1 cellular context compared by ENCODE assay signal in the genomic region with DNA sequence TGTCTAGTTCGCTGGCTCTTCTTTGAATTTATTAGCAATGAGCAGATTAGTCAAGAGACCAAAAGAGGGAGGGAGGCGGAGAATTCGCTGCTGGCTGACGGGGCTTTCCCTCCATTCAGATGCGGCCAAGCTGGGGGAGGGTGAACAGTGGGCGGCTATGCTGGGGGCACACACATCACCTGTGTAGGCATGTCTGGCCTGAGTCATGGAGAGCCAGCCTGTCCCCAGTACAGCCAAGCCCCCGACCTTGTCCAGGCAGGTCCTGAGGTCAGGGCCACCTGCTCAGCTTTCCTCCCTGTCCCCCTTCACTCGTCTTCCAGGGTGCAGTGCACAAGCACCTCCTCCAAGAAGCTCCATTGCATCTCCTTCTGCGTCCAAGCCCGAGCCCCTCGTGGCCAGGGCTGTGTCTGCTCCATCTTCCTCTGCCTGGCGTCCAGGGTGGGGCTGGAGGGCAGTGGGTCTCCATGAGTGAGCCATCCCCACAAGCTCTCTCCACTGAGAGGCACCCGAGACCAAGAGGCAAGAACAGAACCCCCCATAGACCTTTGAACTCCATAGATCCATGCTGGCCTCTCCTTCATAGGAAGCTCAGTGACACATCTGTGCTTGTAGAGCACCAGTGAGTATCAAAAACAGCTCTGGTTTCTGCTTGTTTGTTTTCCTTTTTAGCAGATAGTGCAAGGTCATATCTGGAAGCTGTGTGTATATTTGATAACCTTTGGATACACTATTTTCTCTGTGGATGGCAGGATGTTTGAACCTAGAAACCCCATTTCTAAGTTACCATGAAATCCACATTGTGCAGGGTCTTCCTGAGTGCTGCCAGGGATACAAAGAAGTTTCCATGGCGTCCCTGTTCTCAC.
A peak's percentile ranks its signal among the peaks of the same experiment; 100 is the strongest.
TF ChIP-seq lines count a peak whose summit lies in the region.

No MANE protein-coding gene starts in this region.

TF ChIP-seq in HepG2, 621 proteins besides CTCF, POLR2A, EP300 and RAD21 (continued from another document and continues in another):
- no peak for TF ChIP-seq SSRP1 (CRISPR knock-in tag; IDR thresholded peaks at IDR 0.05)
- TF ChIP-seq NR1H2 (CRISPR knock-in tag; IDR thresholded peaks at IDR 0.05; ENCODE audit: borderline replicate concordance, low read depth), result no peak
- no peak for TF ChIP-seq CAMTA2 (CRISPR knock-in tag; IDR thresholded peaks at IDR 0.05; ENCODE audit: borderline replicate concordance)
- TF ChIP-seq MTA3 (CRISPR knock-in tag; IDR thresholded peaks at IDR 0.05), result no peak
- no peak for TF ChIP-seq HNRNPH1 (optimal IDR thresholded peaks at IDR 0.05; ENCODE audit: low read depth, low read length)
- no peak for TF ChIP-seq ZNF138 (CRISPR knock-in tag; IDR thresholded peaks at IDR 0.05; ENCODE audit: low read depth)
- no peak for TF ChIP-seq ZNF619 (CRISPR knock-in tag; IDR thresholded peaks at IDR 0.05)
- no peak for TF ChIP-seq TEAD2 (CRISPR knock-in tag; IDR thresholded peaks at IDR 0.05)
- no peak for TF ChIP-seq ZNF382 (CRISPR knock-in tag; IDR thresholded peaks at IDR 0.05; ENCODE audit: borderline replicate concordance)
- no peak for TF ChIP-seq ZNF607 (CRISPR knock-in tag; IDR thresholded peaks at IDR 0.05; ENCODE audit: borderline replicate concordance)
- TF ChIP-seq, protein P1, sequence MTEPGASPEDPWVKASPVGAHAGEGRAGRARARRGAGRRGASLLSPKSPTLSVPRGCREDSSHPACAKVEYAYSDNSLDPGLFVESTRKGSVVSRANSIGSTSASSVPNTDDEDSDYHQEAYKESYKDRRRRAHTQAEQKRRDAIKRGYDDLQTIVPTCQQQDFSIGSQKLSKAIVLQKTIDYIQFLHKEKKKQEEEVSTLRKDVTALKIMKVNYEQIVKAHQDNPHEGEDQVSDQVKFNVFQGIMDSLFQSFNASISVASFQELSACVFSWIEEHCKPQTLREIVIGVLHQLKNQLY (CRISPR knock-in tag; IDR thresholded peaks at IDR 0.05), result peak; percentile 67; the same call in 1 of the 2 replicates
- TF ChIP-seq ZNF3 (CRISPR knock-in tag; IDR thresholded peaks at IDR 0.05), result no peak
- TF ChIP-seq, protein P2, sequence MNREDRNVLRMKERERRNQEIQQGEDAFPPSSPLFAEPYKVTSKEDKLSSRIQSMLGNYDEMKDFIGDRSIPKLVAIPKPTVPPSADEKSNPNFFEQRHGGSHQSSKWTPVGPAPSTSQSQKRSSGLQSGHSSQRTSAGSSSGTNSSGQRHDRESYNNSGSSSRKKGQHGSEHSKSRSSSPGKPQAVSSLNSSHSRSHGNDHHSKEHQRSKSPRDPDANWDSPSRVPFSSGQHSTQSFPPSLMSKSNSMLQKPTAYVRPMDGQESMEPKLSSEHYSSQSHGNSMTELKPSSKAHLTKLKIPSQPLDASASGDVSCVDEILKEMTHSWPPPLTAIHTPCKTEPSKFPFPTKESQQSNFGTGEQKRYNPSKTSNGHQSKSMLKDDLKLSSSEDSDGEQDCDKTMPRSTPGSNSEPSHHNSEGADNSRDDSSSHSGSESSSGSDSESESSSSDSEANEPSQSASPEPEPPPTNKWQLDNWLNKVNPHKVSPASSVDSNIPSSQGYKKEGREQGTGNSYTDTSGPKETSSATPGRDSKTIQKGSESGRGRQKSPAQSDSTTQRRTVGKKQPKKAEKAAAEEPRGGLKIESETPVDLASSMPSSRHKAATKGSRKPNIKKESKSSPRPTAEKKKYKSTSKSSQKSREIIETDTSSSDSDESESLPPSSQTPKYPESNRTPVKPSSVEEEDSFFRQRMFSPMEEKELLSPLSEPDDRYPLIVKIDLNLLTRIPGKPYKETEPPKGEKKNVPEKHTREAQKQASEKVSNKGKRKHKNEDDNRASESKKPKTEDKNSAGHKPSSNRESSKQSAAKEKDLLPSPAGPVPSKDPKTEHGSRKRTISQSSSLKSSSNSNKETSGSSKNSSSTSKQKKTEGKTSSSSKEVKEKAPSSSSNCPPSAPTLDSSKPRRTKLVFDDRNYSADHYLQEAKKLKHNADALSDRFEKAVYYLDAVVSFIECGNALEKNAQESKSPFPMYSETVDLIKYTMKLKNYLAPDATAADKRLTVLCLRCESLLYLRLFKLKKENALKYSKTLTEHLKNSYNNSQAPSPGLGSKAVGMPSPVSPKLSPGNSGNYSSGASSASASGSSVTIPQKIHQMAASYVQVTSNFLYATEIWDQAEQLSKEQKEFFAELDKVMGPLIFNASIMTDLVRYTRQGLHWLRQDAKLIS (CRISPR knock-in tag; IDR thresholded peaks at IDR 0.05), result no peak
- peak; percentile 99 for TF ChIP-seq MEF2D (CRISPR knock-in tag; IDR thresholded peaks at IDR 0.05)
- TF ChIP-seq, protein P3, sequence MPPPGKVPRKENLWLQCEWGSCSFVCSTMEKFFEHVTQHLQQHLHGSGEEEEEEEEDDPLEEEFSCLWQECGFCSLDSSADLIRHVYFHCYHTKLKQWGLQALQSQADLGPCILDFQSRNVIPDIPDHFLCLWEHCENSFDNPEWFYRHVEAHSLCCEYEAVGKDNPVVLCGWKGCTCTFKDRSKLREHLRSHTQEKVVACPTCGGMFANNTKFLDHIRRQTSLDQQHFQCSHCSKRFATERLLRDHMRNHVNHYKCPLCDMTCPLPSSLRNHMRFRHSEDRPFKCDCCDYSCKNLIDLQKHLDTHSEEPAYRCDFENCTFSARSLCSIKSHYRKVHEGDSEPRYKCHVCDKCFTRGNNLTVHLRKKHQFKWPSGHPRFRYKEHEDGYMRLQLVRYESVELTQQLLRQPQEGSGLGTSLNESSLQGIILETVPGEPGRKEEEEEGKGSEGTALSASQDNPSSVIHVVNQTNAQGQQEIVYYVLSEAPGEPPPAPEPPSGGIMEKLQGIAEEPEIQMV (CRISPR knock-in tag; IDR thresholded peaks at IDR 0.05; ENCODE audit: low read depth), result no peak
- TF ChIP-seq ZEB1 (IDR thresholded peaks at IDR 0.05; ENCODE audit: insufficient replicate concordance, low read depth), result no peak
- TF ChIP-seq DNMT3B (CRISPR knock-in tag; conservative IDR thresholded peaks at IDR 0.05), result no peak
- TF ChIP-seq PLRG1 (conservative IDR thresholded peaks at IDR 0.05), result no peak
- peak; percentile 96 for TF ChIP-seq HNF4A (CRISPR knock-in tag; IDR thresholded peaks at IDR 0.05)
- TF ChIP-seq ZNF878 (CRISPR knock-in tag; IDR thresholded peaks at IDR 0.05), result peak; percentile 66; the same call in 1 of the 2 replicates
- TF ChIP-seq FOSL2 (CRISPR knock-in tag; IDR thresholded peaks at IDR 0.05), result peak; percentile 44
- no peak for TF ChIP-seq ZNF33A (CRISPR knock-in tag; IDR thresholded peaks at IDR 0.05; ENCODE audit: borderline replicate concordance)
- TF ChIP-seq AGO1 (IDR thresholded peaks at IDR 0.05; ENCODE audit: low read depth, low read length, poor library complexity, severe bottlenecking), result no peak
- TF ChIP-seq CHD4 (IDR thresholded peaks at IDR 0.05; ENCODE audit: borderline replicate concordance, low read length), result no peak
- TF ChIP-seq MED13 (CRISPR knock-in tag; IDR thresholded peaks at IDR 0.05), result 0 out of 2 replicates have a peak, but pooled peaks have one; percentile 55
- TF ChIP-seq, protein P4, sequence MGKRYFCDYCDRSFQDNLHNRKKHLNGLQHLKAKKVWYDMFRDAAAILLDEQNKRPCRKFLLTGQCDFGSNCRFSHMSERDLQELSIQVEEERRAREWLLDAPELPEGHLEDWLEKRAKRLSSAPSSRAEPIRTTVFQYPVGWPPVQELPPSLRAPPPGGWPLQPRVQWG (CRISPR knock-in tag; IDR thresholded peaks at IDR 0.05; ENCODE audit: borderline replicate concordance, low read depth), result no peak
- TF ChIP-seq ZBTB3 (CRISPR knock-in tag; IDR thresholded peaks at IDR 0.05; ENCODE audit: borderline replicate concordance, low read depth), result no peak
- no peak; the same call in 1 of the 2 replicates for TF ChIP-seq KLF12 (CRISPR knock-in tag; IDR thresholded peaks at IDR 0.05; ENCODE audit: borderline replicate concordance)
- 0 out of 2 replicates have a peak, but pooled peaks have one; percentile 5 for TF ChIP-seq ZNF335 (CRISPR knock-in tag; IDR thresholded peaks at IDR 0.05)
- peak; percentile 25; the same call in 1 of the 2 replicates for TF ChIP-seq DNMT1 (CRISPR knock-in tag; IDR thresholded peaks at IDR 0.05)
- TF ChIP-seq, protein P5, sequence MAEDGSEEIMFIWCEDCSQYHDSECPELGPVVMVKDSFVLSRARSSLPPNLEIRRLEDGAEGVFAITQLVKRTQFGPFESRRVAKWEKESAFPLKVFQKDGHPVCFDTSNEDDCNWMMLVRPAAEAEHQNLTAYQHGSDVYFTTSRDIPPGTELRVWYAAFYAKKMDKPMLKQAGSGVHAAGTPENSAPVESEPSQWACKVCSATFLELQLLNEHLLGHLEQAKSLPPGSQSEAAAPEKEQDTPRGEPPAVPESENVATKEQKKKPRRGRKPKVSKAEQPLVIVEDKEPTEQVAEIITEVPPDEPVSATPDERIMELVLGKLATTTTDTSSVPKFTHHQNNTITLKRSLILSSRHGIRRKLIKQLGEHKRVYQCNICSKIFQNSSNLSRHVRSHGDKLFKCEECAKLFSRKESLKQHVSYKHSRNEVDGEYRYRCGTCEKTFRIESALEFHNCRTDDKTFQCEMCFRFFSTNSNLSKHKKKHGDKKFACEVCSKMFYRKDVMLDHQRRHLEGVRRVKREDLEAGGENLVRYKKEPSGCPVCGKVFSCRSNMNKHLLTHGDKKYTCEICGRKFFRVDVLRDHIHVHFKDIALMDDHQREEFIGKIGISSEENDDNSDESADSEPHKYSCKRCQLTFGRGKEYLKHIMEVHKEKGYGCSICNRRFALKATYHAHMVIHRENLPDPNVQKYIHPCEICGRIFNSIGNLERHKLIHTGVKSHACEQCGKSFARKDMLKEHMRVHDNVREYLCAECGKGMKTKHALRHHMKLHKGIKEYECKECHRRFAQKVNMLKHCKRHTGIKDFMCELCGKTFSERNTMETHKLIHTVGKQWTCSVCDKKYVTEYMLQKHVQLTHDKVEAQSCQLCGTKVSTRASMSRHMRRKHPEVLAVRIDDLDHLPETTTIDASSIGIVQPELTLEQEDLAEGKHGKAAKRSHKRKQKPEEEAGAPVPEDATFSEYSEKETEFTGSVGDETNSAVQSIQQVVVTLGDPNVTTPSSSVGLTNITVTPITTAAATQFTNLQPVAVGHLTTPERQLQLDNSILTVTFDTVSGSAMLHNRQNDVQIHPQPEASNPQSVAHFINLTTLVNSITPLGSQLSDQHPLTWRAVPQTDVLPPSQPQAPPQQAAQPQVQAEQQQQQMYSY (CRISPR knock-in tag; IDR thresholded peaks at IDR 0.05), result no peak
- TF ChIP-seq BORCS8-MEF2B (CRISPR knock-in tag; IDR thresholded peaks at IDR 0.05), result peak; percentile 50; the same call in 1 of the 2 replicates
- TF ChIP-seq, protein P6, sequence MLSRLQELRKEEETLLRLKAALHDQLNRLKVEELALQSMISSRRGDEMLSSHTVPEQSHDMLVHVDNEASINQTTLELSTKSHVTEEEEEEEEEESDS (CRISPR knock-in tag; IDR thresholded peaks at IDR 0.05; ENCODE audit: borderline replicate concordance), result no peak
- no peak for TF ChIP-seq REPIN1 (CRISPR knock-in tag; IDR thresholded peaks at IDR 0.05; ENCODE audit: borderline replicate concordance, low read depth)
- TF ChIP-seq ZNF329 (CRISPR knock-in tag; IDR thresholded peaks at IDR 0.05; ENCODE audit: low read depth), result no peak
- TF ChIP-seq ZNF780A (CRISPR knock-in tag; IDR thresholded peaks at IDR 0.05), result no peak
- TF ChIP-seq ZNF562 (CRISPR knock-in tag; IDR thresholded peaks at IDR 0.05; ENCODE audit: borderline replicate concordance), result no peak
- TF ChIP-seq, protein P7, sequence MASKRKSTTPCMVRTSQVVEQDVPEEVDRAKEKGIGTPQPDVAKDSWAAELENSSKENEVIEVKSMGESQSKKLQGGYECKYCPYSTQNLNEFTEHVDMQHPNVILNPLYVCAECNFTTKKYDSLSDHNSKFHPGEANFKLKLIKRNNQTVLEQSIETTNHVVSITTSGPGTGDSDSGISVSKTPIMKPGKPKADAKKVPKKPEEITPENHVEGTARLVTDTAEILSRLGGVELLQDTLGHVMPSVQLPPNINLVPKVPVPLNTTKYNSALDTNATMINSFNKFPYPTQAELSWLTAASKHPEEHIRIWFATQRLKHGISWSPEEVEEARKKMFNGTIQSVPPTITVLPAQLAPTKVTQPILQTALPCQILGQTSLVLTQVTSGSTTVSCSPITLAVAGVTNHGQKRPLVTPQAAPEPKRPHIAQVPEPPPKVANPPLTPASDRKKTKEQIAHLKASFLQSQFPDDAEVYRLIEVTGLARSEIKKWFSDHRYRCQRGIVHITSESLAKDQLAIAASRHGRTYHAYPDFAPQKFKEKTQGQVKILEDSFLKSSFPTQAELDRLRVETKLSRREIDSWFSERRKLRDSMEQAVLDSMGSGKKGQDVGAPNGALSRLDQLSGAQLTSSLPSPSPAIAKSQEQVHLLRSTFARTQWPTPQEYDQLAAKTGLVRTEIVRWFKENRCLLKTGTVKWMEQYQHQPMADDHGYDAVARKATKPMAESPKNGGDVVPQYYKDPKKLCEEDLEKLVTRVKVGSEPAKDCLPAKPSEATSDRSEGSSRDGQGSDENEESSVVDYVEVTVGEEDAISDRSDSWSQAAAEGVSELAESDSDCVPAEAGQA (IDR thresholded peaks at IDR 0.05; ENCODE audit: low read depth), result no peak
- TF ChIP-seq, protein P7 (CRISPR knock-in tag; IDR thresholded peaks at IDR 0.05; ENCODE audit: borderline replicate concordance), result no peak
- TF ChIP-seq ZNF629 (CRISPR knock-in tag; conservative IDR thresholded peaks at IDR 0.05), result peak; percentile 61
- TF ChIP-seq ZNF460 (CRISPR knock-in tag; IDR thresholded peaks at IDR 0.05; ENCODE audit: borderline replicate concordance), result no peak
- no peak for TF ChIP-seq ZSCAN20 (CRISPR knock-in tag; IDR thresholded peaks at IDR 0.05; ENCODE audit: borderline replicate concordance)
- TF ChIP-seq ZNF577 (CRISPR knock-in tag; IDR thresholded peaks at IDR 0.05; ENCODE audit: borderline replicate concordance, low read depth), result no peak
- peak; percentile 26 for TF ChIP-seq XRCC5 (optimal IDR thresholded peaks at IDR 0.05; ENCODE audit: low read length)
- TF ChIP-seq, protein P8, sequence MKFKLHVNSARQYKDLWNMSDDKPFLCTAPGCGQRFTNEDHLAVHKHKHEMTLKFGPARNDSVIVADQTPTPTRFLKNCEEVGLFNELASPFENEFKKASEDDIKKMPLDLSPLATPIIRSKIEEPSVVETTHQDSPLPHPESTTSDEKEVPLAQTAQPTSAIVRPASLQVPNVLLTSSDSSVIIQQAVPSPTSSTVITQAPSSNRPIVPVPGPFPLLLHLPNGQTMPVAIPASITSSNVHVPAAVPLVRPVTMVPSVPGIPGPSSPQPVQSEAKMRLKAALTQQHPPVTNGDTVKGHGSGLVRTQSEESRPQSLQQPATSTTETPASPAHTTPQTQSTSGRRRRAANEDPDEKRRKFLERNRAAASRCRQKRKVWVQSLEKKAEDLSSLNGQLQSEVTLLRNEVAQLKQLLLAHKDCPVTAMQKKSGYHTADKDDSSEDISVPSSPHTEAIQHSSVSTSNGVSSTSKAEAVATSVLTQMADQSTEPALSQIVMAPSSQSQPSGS (CRISPR knock-in tag; IDR thresholded peaks at IDR 0.05), result no peak; the same call in 1 of the 2 replicates
